Comparison of ENCODE assay signal across 11 cellular contexts in genomic region chr1:2134604-2135307, GRCh38. TPM values are rescaled to one million over a fixed set of nuclear protein-coding genes. Genes with fewer than 3 reads are reported as not detected.
DNase-seq lines count a peak whose midpoint lies in the region; ATAC-seq, FAIRE-seq and TF ChIP-seq lines count a peak whose summit lies in the region.
"Had no signal": no experiment of that assay in that cellular context is flagged by ENCODE, and none has a peak within 500 bp of the region (broad histone marks: within the 10 kb centered on the region; RNA-seq: fewer than 3 reads in every experiment).

No MANE protein-coding gene starts in this region.

- TF ChIP-seq CTCF in CD4-positive, alpha-beta T cell (IDR thresholded peaks at IDR 0.05), result no peak
- no peak for TF ChIP-seq CTCF in ascending aorta (IDR thresholded peaks at IDR 0.05)
- no peak for TF ChIP-seq CTCF in keratinocyte (optimal IDR thresholded peaks at IDR 0.05 in 1 of 3, IDR thresholded peaks at IDR 0.05 in 1 of 3, conservative IDR thresholded peaks at IDR 0.05 in 1 of 3; ENCODE audit: extremely low read depth in 1 of 3, insufficient read depth in 2 of 3, low read length in 3 of 3)

- DNase-seq in CD4-positive, alpha-beta T cell, result no peak
- DNase-seq in ascending aorta (ENCODE audit: low spot score in 2 of 2) (no peak), keratinocyte (ENCODE audit: low read depth, low spot score) (no peak), HuH-7 (ENCODE audit: low spot score) (no peak), NAMALWA (ENCODE audit: low spot score) (no peak), activated gamma-delta T cell treated with Interleukin-2 at 50 U/mL for 16 hours (no peak)
- DNase-seq: activated naive CD4-positive, alpha-beta T cell treated with Interleukin-2 at 50 U/mL for 16 hours; immature natural killer cell had no signal

- no peak overlapping the region for H3K4me3 Mint-ChIP-seq in CD4-positive, alpha-beta T cell

- H2AFZ ChIP-seq in keratinocyte (ENCODE audit: control insufficient read depth, low read length), result no peak overlapping the region

- H3K27ac Mint-ChIP-seq in CD4-positive, alpha-beta T cell, result peak overlapping the region; percentile 90
- H3K27ac Mint-ChIP-seq: B cell had no signal

- peaks cover 4% of the 10 kb centered on the region for H3K36me3 Mint-ChIP-seq in CD4-positive, alpha-beta T cell (ENCODE audit: low read depth)
- H3K36me3 Mint-ChIP-seq: immature natural killer cell had no signal

- CTCF ChIA-PET in CD4-positive, alpha-beta T cell (lab: Charles Lee), result no interaction called here

- H3K36me3 ChIP-seq in ascending aorta (no peaks in the 10 kb centered on the region), keratinocyte (ENCODE audit: control insufficient read depth in 2 of 2, extremely low read depth in 1 of 2, insufficient read depth in 2 of 2, low read length in 2 of 2) (peaks cover 0 to 5% of the 10 kb centered on the region in 2 experiments), rectal smooth muscle tissue (ENCODE audit: control insufficient read depth, insufficient read depth, low read length) (no peaks in the 10 kb centered on the region)

- H3K9me1 ChIP-seq in keratinocyte (ENCODE audit: control insufficient read depth, extremely low read depth, insufficient read depth, low read length), result no peaks in the 10 kb centered on the region

- no peak for FAIRE-seq in keratinocyte (lab: Jason Lieb, UNC)

- intact Hi-C loops in CD4-positive, alpha-beta T cell (cut with DNase I, micrococcal nuclease), result loop anchor here (5.0 to 10.0 kb wide), 6 partner anchors 60 to 410 kb away; partner anchors contain the start of genes CALML6 (in 1 of the 2), FAAP20 (in 1 of the 2), MORN1 (in 1 of the 2) and PRKCZ (in 1 of the 2)
- intact Hi-C loops in ascending aorta (cut with DNase I), result loop anchor here (5.0 kb wide), 1 partner anchor 53 kb away; no protein-coding TSS in a partner anchor

- no peaks in the 10 kb centered on the region for H3K9me3 Mint-ChIP-seq in CD4-positive, alpha-beta T cell
- H3K9me3 Mint-ChIP-seq: immature natural killer cell had no signal

- no peak for ATAC-seq in CD4-positive, alpha-beta T cell (ENCODE audit: poor library complexity)
- ATAC-seq in GM19397 (IDR thresholded peaks at IDR 0.05; ENCODE audit: unreplicated experiment), result no peak

- peaks cover 34% of the 10 kb centered on the region for H3K4me1 Mint-ChIP-seq in CD4-positive, alpha-beta T cell (ENCODE audit: low read depth)

- H3K4me3 ChIP-seq in ascending aorta, result no peak overlapping the region
- H3K4me3 ChIP-seq in keratinocyte (ENCODE audit: control insufficient read depth in 2 of 3, extremely low read depth in 1 of 3, insufficient read depth in 2 of 3, low read depth in 1 of 3, low read length in 3 of 3), result peak overlapping the region in 1 of 3 experiments; percentile 38
- H3K4me3 ChIP-seq in rectal smooth muscle tissue (ENCODE audit: low read length), result no peak overlapping the region

- no peaks in the 10 kb centered on the region for H3K79me2 ChIP-seq in keratinocyte (ENCODE audit: control insufficient read depth, insufficient read depth, low read length)

- H3K9ac ChIP-seq in keratinocyte (ENCODE audit: control insufficient read depth, extremely low read depth, insufficient read depth, low read length) (peak overlapping the region; percentile 58), rectal smooth muscle tissue (ENCODE audit: low read length) (no peak overlapping the region)

- no peaks in the 10 kb centered on the region for H4K20me1 ChIP-seq in keratinocyte (ENCODE audit: control insufficient read depth, extremely low read depth, insufficient read depth, low read length)

- H3K4me1 ChIP-seq in ascending aorta (peaks cover 0 to 12% of the 10 kb centered on the region in 2 donors), keratinocyte (ENCODE audit: control insufficient read depth, extremely low read depth, insufficient read depth, low read length) (peaks cover 31% of the 10 kb centered on the region), rectal smooth muscle tissue (ENCODE audit: control insufficient read depth, insufficient read depth, low read length) (peaks cover 25% of the 10 kb centered on the region)

- H3K9me3 ChIP-seq in CD4-positive, alpha-beta T cell (ENCODE audit: control insufficient read depth, low read length), result no peaks in the 10 kb centered on the region
- H3K9me3 ChIP-seq in ascending aorta (no peaks in the 10 kb centered on the region), keratinocyte (ENCODE audit: control insufficient read depth, low read depth, low read length) (no peaks in the 10 kb centered on the region)

- POLR2A ChIA-PET in CD4-positive, alpha-beta T cell (lab: Charles Lee), result no interaction called here

- no peaks in the 10 kb centered on the region for H3K27me3 Mint-ChIP-seq in CD4-positive, alpha-beta T cell
- H3K27me3 Mint-ChIP-seq: B cell had no signal

- no peaks in the 10 kb centered on the region for H3K27me3 ChIP-seq in CD4-positive, alpha-beta T cell (ENCODE audit: control insufficient read depth, insufficient read depth, low read length)
- no peaks in the 10 kb centered on the region for H3K27me3 ChIP-seq in ascending aorta
- H3K27me3 ChIP-seq in keratinocyte (ENCODE audit: control insufficient read depth, extremely low read depth, insufficient read depth, low read length), result no peaks in the 10 kb centered on the region
- no peaks in the 10 kb centered on the region for H3K27me3 ChIP-seq in rectal smooth muscle tissue (ENCODE audit: control insufficient read depth, insufficient read depth, low read length)

- H3K4me2 ChIP-seq in keratinocyte (ENCODE audit: control insufficient read depth, extremely low read depth, insufficient read depth, low read depth, low read length), result peak overlapping the region; percentile 24

- no peak overlapping the region for H3K27ac ChIP-seq in CD4-positive, alpha-beta T cell (ENCODE audit: low read depth, low read length)
- H3K27ac ChIP-seq in ascending aorta (peak overlapping the region; percentile 79 to 87), keratinocyte (ENCODE audit: control insufficient read depth, insufficient read depth, low read length) (peak overlapping the region; percentile 73), rectal smooth muscle tissue (ENCODE audit: low read depth, low read length) (peak overlapping the region; percentile 86)

- dilution Hi-C loops in keratinocyte (cut with MboI; ENCODE audit: extremely low pct_ligation_motif_present, low sequenced_read_pairs), result no loop called here

RNA-seq across cellular contexts. Expression of gene FAAP20, which starts 59.8 kb away (rescaled TPM):
- 10 to 100 TPM; 51.7 to 53.1 TPM for total RNA-seq in CD4-positive, alpha-beta T cell
- total RNA-seq in ascending aorta, result 38.3 TPM
- polyA plus RNA-seq in keratinocyte, result 7.3 to 13.7 TPM (median 8.9 TPM) in 3 replicates
- polyA plus RNA-seq in keratinocyte (2011; ENCODE audit: low read depth), result 4.0 TPM
- polyA plus RNA-seq in keratinocyte (2011; cell fraction: cytosol; rRNA removed), result 5.3 and 17.8 TPM in 2 replicates
- polyA plus RNA-seq in keratinocyte (2011; cell fraction: nucleus; rRNA removed), result 8.9 and 13.7 TPM in 2 replicates
- polyA plus RNA-seq in keratinocyte (2012; ENCODE audit: low replicate concordance), result 17.9 and 25.7 TPM in 2 replicates
- polyA minus RNA-seq in keratinocyte, result 2.7 to 3.6 TPM (median 3.0 TPM) in 3 replicates
- 10.6 TPM for polyA minus RNA-seq in keratinocyte (2011; cell fraction: cytosol; rRNA and poly(A)+ RNA removed)
- polyA minus RNA-seq in keratinocyte (2011; cell fraction: nucleus; rRNA and poly(A)+ RNA removed), result 3.6 and 4.6 TPM in 2 replicates
